ENCODE assay signal across 15 cellular contexts in the genomic region with DNA sequence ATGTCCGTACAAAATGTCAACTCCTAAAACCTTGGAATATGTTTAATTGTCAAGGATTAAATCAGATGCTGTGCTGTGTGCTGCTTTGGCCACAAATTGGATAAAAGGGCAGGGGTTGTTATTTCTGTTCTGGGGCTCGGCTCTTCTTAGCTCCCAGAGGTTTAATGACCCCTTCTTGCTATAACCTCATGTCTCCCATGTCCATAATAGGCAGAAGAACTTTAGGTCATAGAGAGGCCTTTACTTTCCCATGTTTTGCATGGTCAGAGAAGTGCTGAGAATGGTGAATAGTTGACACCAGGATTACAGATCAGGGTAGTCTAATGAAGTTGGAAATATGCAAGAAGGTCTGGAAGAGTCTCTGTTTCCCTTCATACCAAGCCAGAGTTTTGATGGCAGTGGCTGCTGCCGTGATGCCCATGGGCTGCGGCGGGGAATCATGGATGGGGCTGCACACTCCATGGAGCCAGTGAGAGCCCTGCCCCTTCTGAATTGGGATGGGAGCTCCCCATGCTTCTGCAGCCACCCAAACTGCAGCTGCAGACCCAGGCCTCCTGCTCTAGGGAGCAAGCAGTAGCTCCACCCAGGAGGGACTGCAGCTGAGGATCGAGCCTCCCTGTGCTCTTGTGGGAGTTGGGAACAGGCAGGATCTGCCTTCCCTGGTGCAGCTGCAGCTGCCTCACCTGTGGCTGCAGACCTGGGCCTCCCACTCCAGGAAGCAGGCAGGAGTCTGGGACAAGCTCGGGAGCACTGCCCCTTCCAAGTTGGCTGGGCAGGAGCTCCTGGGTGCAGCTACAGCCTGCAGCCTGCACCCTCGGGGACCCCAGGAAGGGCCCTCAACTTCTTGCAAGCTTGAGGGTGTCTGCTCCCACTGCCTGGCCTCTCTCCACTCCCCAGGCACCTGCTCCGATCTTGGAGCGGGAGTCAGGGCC. TPM values are rescaled to one million over a fixed set of nuclear protein-coding genes. Genes with fewer than 3 reads are reported as not detected.
"Had no signal": no experiment of that assay in that cellular context is flagged by ENCODE, and none has a peak within 500 bp of the region (broad histone marks: within the 10 kb centered on the region; RNA-seq: fewer than 3 reads in every experiment).

No MANE protein-coding gene starts in this region.

- H3K27me3 Mint-ChIP-seq: activated CD4-positive, alpha-beta memory T cell treated with anti-CD3 and anti-CD28 coated beads for 36 hours had no signal

- H3K4me3 ChIP-seq: mucosa of descending colon, tibial artery had no signal

- H3K9me3 ChIP-seq: mucosa of descending colon, tibial artery had no signal

- H3K36me3 Mint-ChIP-seq: activated CD4-positive, alpha-beta memory T cell treated with anti-CD3 and anti-CD28 coated beads for 36 hours had no signal

- H3K4me1 ChIP-seq: tibial artery had no signal

- H3K4me1 Mint-ChIP-seq: nephron progenitor cell had no signal

- H3K27ac ChIP-seq: epithelial cell of prostate, tibial artery had no signal

- H3K9me3 Mint-ChIP-seq: activated CD4-positive, alpha-beta memory T cell treated with anti-CD3 and anti-CD28 coated beads for 36 hours; activated naive CD4-positive, alpha-beta T cell treated with anti-CD3 and anti-CD28 coated beads for 36 hours; activated T-cell treated with anti-CD3 and anti-CD28 coated beads, Interleukin-2, amount 50 U/mL, for 72 hours; nephron progenitor cell had no signal

- H3K27me3 ChIP-seq: tibial artery had no signal

- H3K27ac Mint-ChIP-seq: activated CD4-positive, alpha-beta memory T cell treated with anti-CD3 and anti-CD28 coated beads for 36 hours; activated naive CD4-positive, alpha-beta T cell treated with anti-CD3 and anti-CD28 coated beads for 36 hours; activated T-cell treated with anti-CD3 and anti-CD28 coated beads, Interleukin-2, amount 50 U/mL, for 72 hours; nephron progenitor cell had no signal

- H3K36me3 ChIP-seq: tibial artery had no signal

- H3K4me3 Mint-ChIP-seq: activated CD4-positive, alpha-beta memory T cell treated with anti-CD3 and anti-CD28 coated beads for 36 hours; activated naive CD4-positive, alpha-beta T cell treated with anti-CD3 and anti-CD28 coated beads for 36 hours; activated T-cell treated with anti-CD3 and anti-CD28 coated beads, Interleukin-2, amount 50 U/mL, for 72 hours; nephron progenitor cell had no signal

- DNase-seq: activated CD4-positive, alpha-beta memory T cell treated with anti-CD3 and anti-CD28 coated beads for 36 hours; activated CD4-positive, alpha-beta T cell treated with anti-CD3 and anti-CD28 coated beads for 48 hours; activated effector memory CD4-positive, alpha-beta T cell treated with Interleukin-2 at 50 U/mL for 16 hours; activated naive CD4-positive, alpha-beta T cell treated with anti-CD3 and anti-CD28 coated beads for 36 hours; activated T-cell treated with anti-CD3 and anti-CD28 coated beads, Interleukin-2, amount 50 U/mL, for 72 hours; cortex of kidney; mesendoderm; mucosa of descending colon; nephron progenitor cell; occipital lobe; stimulated activated CD4-positive, alpha-beta T cell treated with anti-CD3 and anti-CD28 coated beads, Interleukin-12 subunit alpha, Interleukin-12 subunit beta, amount 100 ng/mL, for 4 hours; tibial artery had no signal

- ATAC-seq: activated T-cell treated with anti-CD3 and anti-CD28 coated beads, Interleukin-2, amount 50 U/mL, for 72 hours; mucosa of descending colon; SK-N-SH treated with all-trans-retinoic acid at 6 μM for 48 hours had no signal

RNA-seq across cellular contexts. Expression of a gene that starts 23.1 kb away (rescaled TPM):
- total RNA-seq: activated CD4-positive, alpha-beta memory T cell treated with anti-CD3 and anti-CD28 coated beads for 36 hours; activated naive CD4-positive, alpha-beta T cell treated with anti-CD3 and anti-CD28 coated beads for 36 hours; activated T-cell treated with anti-CD3 and anti-CD28 coated beads, Interleukin-2, amount 50 U/mL, for 72 hours; T-helper 2 cell treated with Interferon-gamma antibody and Interleukin-4, amounts not matched to agents 100 ng/mL and 5 ng/mL, for 36 hours had no signal
